In genomic region chr10:123249894-123250293, GRCh38 we compare ENCODE assay signal across 22 cellular contexts.
"Had no signal": no experiment of that assay in that cellular context is flagged by ENCODE, and none has a peak within 500 bp of the region (broad histone marks: within the 10 kb centered on the region; RNA-seq: fewer than 3 reads in every experiment).

No MANE protein-coding gene starts in this region.

- DNase-seq: activated CD4-positive, alpha-beta T cell treated with anti-CD3 and anti-CD28 coated beads for 36 hours; activated CD4-positive, alpha-beta T cell treated with anti-CD3 and anti-CD28 coated beads, Interleukin-2, amount 50 U/mL, for 4 hours; activated CD8-positive, alpha-beta memory T cell treated with anti-CD3 and anti-CD28 coated beads, Interleukin-2, amount 50 U/mL, for 48 hours; activated naive CD4-positive, alpha-beta T cell treated with Interleukin-2 at 50 U/mL for 16 hours; activated naive CD8-positive, alpha-beta T cell treated with anti-CD3 and anti-CD28 coated beads for 36 hours; activated T-cell treated with anti-CD3 and anti-CD28 coated beads, Interleukin-2, amount 50 U/mL, for 4 hours; foreskin melanocyte; glutamatergic neuron; immature natural killer cell; left lung; nephron progenitor cell; stimulated activated CD4-positive, alpha-beta T cell treated with anti-CD3 and anti-CD28 coated beads, Interleukin-1b, Interleukin-23, amount 100 ng/mL, for 48 hours; stomach; T-helper 9 cell; transverse colon had no signal

- H3K4me3 ChIP-seq: esophagus muscularis mucosa, hepatocyte, left lung, lung, skin epidermis, stomach, suprapubic skin, transverse colon had no signal

- H3K36me3 ChIP-seq: esophagus muscularis mucosa, left lung, suprapubic skin, transverse colon had no signal

- H3K4me2 ChIP-seq: hepatocyte had no signal

- H3K9ac ChIP-seq: parathyroid adenoma had no signal

- H3K27me3 ChIP-seq: esophagus muscularis mucosa, hepatocyte, left lung, stomach, suprapubic skin, transverse colon had no signal

- H3K9me3 ChIP-seq: esophagus muscularis mucosa, left lung, stomach, suprapubic skin, transverse colon had no signal

- H3K79me2 ChIP-seq: hepatocyte, parathyroid adenoma had no signal

- H2AFZ ChIP-seq: hepatocyte, parathyroid adenoma had no signal

- ATAC-seq: activated CD4-positive, alpha-beta T cell treated with anti-CD3 and anti-CD28 coated beads for 36 hours; activated T-cell treated with anti-CD3 and anti-CD28 coated beads, Interleukin-2, amount 50 U/mL, for 4 hours; left lung; stimulated activated memory B cell treated with anti-CD40 and anti-IgM and Interleukin-4, amounts not matched to agents 10 μg/mL and 1 μg/mL and 100 μg/mL, for 72 hours had no signal

- H3K27ac ChIP-seq: esophagus muscularis mucosa, hepatocyte, left lung, parathyroid adenoma, skin epidermis, stomach, suprapubic skin, transverse colon had no signal

- H3K4me1 ChIP-seq: esophagus muscularis mucosa, left lung, parathyroid adenoma, stomach, suprapubic skin, transverse colon had no signal
